In the genomic region with DNA sequence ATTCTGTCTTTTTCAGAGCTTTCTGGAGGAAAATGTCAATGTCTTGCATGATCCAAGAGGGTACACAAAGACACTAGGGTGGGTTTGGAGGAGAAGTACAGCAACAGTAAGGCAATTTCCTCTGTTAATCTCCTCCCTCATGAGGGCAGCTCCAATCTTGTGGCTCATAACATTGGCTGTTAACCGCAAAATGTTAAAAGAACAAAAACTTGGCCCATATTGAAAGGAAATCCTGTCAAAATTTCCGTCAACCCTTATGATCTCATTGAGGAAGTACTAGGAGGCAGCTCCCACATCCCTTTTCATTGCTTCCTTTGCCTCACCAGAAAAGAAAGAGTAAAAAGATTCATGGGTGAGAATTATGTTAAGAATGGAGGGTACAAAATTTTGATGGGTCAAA, we compare ENCODE assay signal across 1 cellular context.
TF ChIP-seq lines count a peak whose summit lies in the region.

No MANE protein-coding gene starts in this region.

TF ChIP-seq in HCT116, 20 proteins besides CTCF, POLR2A, EP300 and RAD21 (continued from another document):
- TF ChIP-seq REST (IDR thresholded peaks at IDR 0.05; ENCODE audit: low read depth) (no peak), EZH2 (IDR thresholded peaks at IDR 0.05) (no peak), POLR2AphosphoS5 (IDR thresholded peaks at IDR 0.05; ENCODE audit: low read depth, low read length) (no peak), EGR1 (IDR thresholded peaks at IDR 0.05; ENCODE audit: low read depth) (no peak), TCF7L2 (IDR thresholded peaks at IDR 0.05; ENCODE audit: borderline replicate concordance, extremely low read depth, insufficient read depth, insufficient read length) (no peak), YY1 (IDR thresholded peaks at IDR 0.05; ENCODE audit: extremely low read depth, insufficient replicate concordance, low read depth, low read length) (no peak), ZFX (IDR thresholded peaks at IDR 0.05) (no peak), CBX3 (IDR thresholded peaks at IDR 0.05; ENCODE audit: low read depth) (no peak)
- TF ChIP-seq, protein P1, sequence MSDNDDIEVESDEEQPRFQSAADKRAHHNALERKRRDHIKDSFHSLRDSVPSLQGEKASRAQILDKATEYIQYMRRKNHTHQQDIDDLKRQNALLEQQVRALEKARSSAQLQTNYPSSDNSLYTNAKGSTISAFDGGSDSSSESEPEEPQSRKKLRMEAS (IDR thresholded peaks at IDR 0.05) = no peak
